8 cellular contexts compared by ENCODE assay signal in genomic region chr5:16465544-16466432, GRCh38. TPM values are rescaled to one million over a fixed set of nuclear protein-coding genes. Genes with fewer than 3 reads are reported as not detected.
DNase-seq lines count a peak whose midpoint lies in the region; ATAC-seq and TF ChIP-seq lines count a peak whose summit lies in the region.

ZNF622 (minus strand) TSS chr5:16465800; CDS start chr5:16465665, 135 bp downstream.

- ATAC-seq in GM19035 (IDR thresholded peaks at IDR 0.05; ENCODE audit: unreplicated experiment) (peak; percentile 86), HG03342 (IDR thresholded peaks at IDR 0.05; ENCODE audit: unreplicated experiment) (peak; percentile 86)

- TF ChIP-seq POLR2A in spleen (IDR thresholded peaks at IDR 0.05) = peak in 2 of 3 donors; percentile 32 to 35

- 0 to 1% (median 0%) methylated on average over 35 to 75 of the region's 75 CpGs for WGBS in spleen, 5 donors

- H3K27me3 Mint-ChIP-seq in immature natural killer cell (ENCODE audit: low read depth in 3 of 3) = peaks cover 4 to 15% (median 9%) of the 10 kb centered on the region in 3 donors

- intact Hi-C loops in spleen (cut with DNase I; ENCODE audit: low total_unique reads) = no loop called here

- H3K4me1 Mint-ChIP-seq in immature natural killer cell = peaks cover 71 to 88% of the 10 kb centered on the region in 2 donors

- H3K4me3 ChIP-seq in spleen = peak within 1 kb of the TSS; percentile 81 to 96 (median 86)

- no peaks in the 10 kb centered on the region for H3K9me3 ChIP-seq in spleen

- peak within 1 kb of the TSS; percentile 64 to 91 (median 82) for H3K27ac ChIP-seq in spleen

- peak within 1 kb of the TSS; percentile 95 to 99 (median 96) for H3K27ac Mint-ChIP-seq in immature natural killer cell

- H3K27me3 ChIP-seq in spleen (replicated peaks in 1 of 7) = no peaks in the 10 kb centered on the region

- peaks cover 0 to 29% (median 27%) of the 10 kb centered on the region in 6 donors for H3K36me3 ChIP-seq in spleen

- no peak for TF ChIP-seq CTCF in AG09319 (IDR thresholded peaks at IDR 0.05; ENCODE audit: low read depth, low read length)
- peak in 1 of 11 experiments; percentile 23 for TF ChIP-seq CTCF in spleen (IDR thresholded peaks at IDR 0.05 in 8 of 11, conservative IDR thresholded peaks at IDR 0.05 in 3 of 11)

- peak within 1 kb of the TSS; percentile 96 to 99 (median 97) for H3K4me3 Mint-ChIP-seq in immature natural killer cell

- peak; percentile 68 for DNase-seq in AG09319 (ENCODE audit: extremely low read depth, low read depth)
- peak; percentile 85 for DNase-seq in NCI-H345 treated with DMSO at 0.1 percent for 48 hours (lab: John Stamatoyannopoulos, UW; ENCODE audit: unreplicated experiment)
- peak; percentile 64 to 78 (median 77) for DNase-seq in activated CD4-positive, CD25-positive, alpha-beta regulatory T cell (lab: John Stamatoyannopoulos, UW)
- DNase-seq in central memory CD4-positive, alpha-beta T cell = peak; percentile 86
- DNase-seq in immature natural killer cell = peak; percentile 86 to 89 (median 89)
- DNase-seq in spleen = peak; percentile 97

- H3K4me1 ChIP-seq in spleen = peaks cover 42 to 69% (median 61%) of the 10 kb centered on the region in 6 donors

- no peaks in the 10 kb centered on the region for H3K9me3 Mint-ChIP-seq in immature natural killer cell

- H3K36me3 Mint-ChIP-seq in immature natural killer cell = peaks cover 12 to 32% (median 15%) of the 10 kb centered on the region in 3 donors

RNA-seq across cellular contexts. Expression of gene ZNF622, which starts in this region (rescaled TPM):
- polyA plus RNA-seq in immature natural killer cell = 10 to 100 TPM; 56.9 to 57.8 (median 57.2) TPM
- total RNA-seq in spleen = 10 to 100 TPM; 17.4 to 23.9 (median 19.0) TPM
- polyA plus RNA-seq in spleen = 10 to 100 TPM; 11.2 to 19.2 (median 17.6) TPM

Comparison
In these comparisons a context has a peak if more than half of its experiments do, and no peak if none do; other contexts are left out.
1. Peak in every context shown above with its lines: DNase-seq, ATAC-seq, H3K4me3 ChIP-seq and H3K27ac ChIP-seq.